ENCODE assay signal across 19 cellular contexts in genomic region chr5:72921886-72922285, GRCh38. TPM values are rescaled to one million over a fixed set of nuclear protein-coding genes. Genes with fewer than 3 reads are reported as not detected.
DNase-seq lines count a peak whose midpoint lies in the region; TF ChIP-seq lines count a peak whose summit lies in the region.
"Had no signal": no experiment of that assay in that cellular context is flagged by ENCODE, and none has a peak within 500 bp of the region (broad histone marks: within the 10 kb centered on the region; RNA-seq: fewer than 3 reads in every experiment).

No MANE protein-coding gene starts in this region.

- H3F3A ChIP-seq in GM23248 (ENCODE audit: insufficient read depth): peaks cover 32% of the 10 kb centered on the region

- no peak overlapping the region for H3K9ac ChIP-seq in GM23248

- H3K4me3 ChIP-seq in GM23248 (no peak overlapping the region), epithelial cell of esophagus (ENCODE audit: low read length) (no peak overlapping the region), uterus (no peak overlapping the region)
- H3K4me3 ChIP-seq: BLaER1 treated with 17β-estradiol and CSF1 and Interleukin-3, amounts not matched to agents 10 nM and 100 nM had no signal

- no peak for TF ChIP-seq POLR2A in uterus (IDR thresholded peaks at IDR 0.05)

- H3K4me1 ChIP-seq in GM23248 (ENCODE audit: insufficient read depth) (no peaks in the 10 kb centered on the region), uterus (no peaks in the 10 kb centered on the region)

- H2AFZ ChIP-seq in GM23248: no peak overlapping the region

- no peaks in the 10 kb centered on the region for H3K79me2 ChIP-seq in GM23248 (ENCODE audit: insufficient read depth)

- in situ Hi-C loops in GM23248 (cut with MboI): no loop called here

- no peak overlapping the region for H3K4me2 ChIP-seq in GM23248 (ENCODE audit: unreplicated experiment)

- H3K27me3 ChIP-seq in GM23248 (replicated peaks; ENCODE audit: insufficient read depth) (no peaks in the 10 kb centered on the region), uterus (no peaks in the 10 kb centered on the region)
- H3K27me3 ChIP-seq: BLaER1 treated with 17β-estradiol and CSF1 and Interleukin-3, amounts not matched to agents 10 nM and 100 nM had no signal

- no peaks in the 10 kb centered on the region for H3K9me3 ChIP-seq in GM23248 (ENCODE audit: low read depth)
- H3K9me3 ChIP-seq in uterus: no peaks in the 10 kb centered on the region

- no peaks in the 10 kb centered on the region for H4K20me1 ChIP-seq in GM23248 (ENCODE audit: insufficient read depth)
- H4K20me1 ChIP-seq: BLaER1 treated with 17β-estradiol and CSF1 and Interleukin-3, amounts not matched to agents 10 nM and 100 nM had no signal

- no peaks in the 10 kb centered on the region for H3K9me2 ChIP-seq in GM23248 (ENCODE audit: insufficient read depth)

- H3K27ac ChIP-seq in GM23248: no peak overlapping the region
- no peak overlapping the region for H3K27ac ChIP-seq in uterus

- DNase-seq in DMS53 (lab: John Stamatoyannopoulos, UW) (peak; percentile 24), DMS53 treated with DMSO at 0.1 percent for 48 hours (lab: John Stamatoyannopoulos, UW; ENCODE audit: unreplicated experiment) (no peak), GM23248 (peak; percentile 26), NCI-H69 (lab: John Stamatoyannopoulos, UW) (peak; percentile 48), epithelial cell of esophagus (ENCODE audit: low read depth) (peak; percentile 11), uterus (no peak), inferior parietal cortex (ENCODE audit: extremely low spot score) (no peak)
- DNase-seq in activated CD4-positive, CD25-positive, alpha-beta regulatory T cell (lab: John Stamatoyannopoulos, UW): no peak
- DNase-seq: 8988T; CD8-positive, alpha-beta T cell; EL; H7; HFFc6; KG1; NCI-H1092; NCI-H187 treated with DMSO at 0.1 percent for 48 hours; NCI-H526 treated with DMSO at 0.1 percent for 48 hours; SW 1271 had no signal

- intact Hi-C loops in uterus (cut with DNase I; ENCODE audit: low total_unique reads): no loop called here

- 90 to 92% methylated on average over 2 of the region's 2 CpGs for WGBS in GM23248 (ENCODE audit: low coverage in 1 of 2, low lambda C conversion rate in 2 of 2, missing lambda C conversion rate in 2 of 2), 2 experiments

- no peaks in the 10 kb centered on the region for H3K36me3 ChIP-seq in GM23248 (ENCODE audit: low read depth)
- H3K36me3 ChIP-seq in uterus: no peaks in the 10 kb centered on the region

- TF ChIP-seq CTCF in epithelial cell of esophagus (IDR thresholded peaks at IDR 0.05; ENCODE audit: insufficient read depth, low read depth, low read length, missing control alignments): no peak
- no peak for TF ChIP-seq CTCF in uterus (IDR thresholded peaks at IDR 0.05)

RNA-seq across cellular contexts. Expression of gene FCHO2, which starts 34.0 kb away (rescaled TPM):
- total RNA-seq in GM23248 (2014; rRNA removed; shearing (Covaris generic)): 18.6 and 25.8 TPM in 2 replicates
- polyA plus RNA-seq in GM23248 (2016; fragmentation: Nextera tagmentation; extraction: Ambion mirVana): 13.5 and 13.8 TPM in 2 replicates
- total RNA-seq in uterus: 100 to 1,000 TPM in 1 of 4 donors, 10 to 100 TPM in 3; 26.8 to 141 (median 57.2) TPM

Comparison
In these comparisons a context has a peak if more than half of its experiments do, and no peak if none do; other contexts are left out.
1. DNase-seq: peak in DMS53 (single experiment), GM23248 (single experiment), NCI-H69 (single experiment) and epithelial cell of esophagus (single experiment); none in DMS53 treated with DMSO at 0.1 percent for 48 hours (single experiment), uterus (0 of 2), activated CD4-positive, CD25-positive, alpha-beta regulatory T cell (0 of 4) and inferior parietal cortex (single experiment).